8 cellular contexts compared by ENCODE assay signal in genomic region chr2:172096661-172097547, GRCh38. TPM values are rescaled to one million over a fixed set of nuclear protein-coding genes. Genes with fewer than 3 reads are reported as not detected.
DNase-seq lines count a peak whose midpoint lies in the region; ATAC-seq and TF ChIP-seq lines count a peak whose summit lies in the region.

No MANE protein-coding gene starts in this region.

- POLR2A ChIA-PET in activated B cell treated with CpG ODN at 0.5 μM for 24 hours (lab: Charles Lee): interaction anchor here (0.6 to 1.0 kb wide), 2 partner anchors 12 to 52 kb away, joined by 3 to 11 read pairs; no protein-coding TSS in a partner anchor

- peaks cover 60% of the 10 kb centered on the region for H3K27me3 Mint-ChIP-seq in activated B cell treated with CpG ODN at 0.5 μM for 24 hours

- no peak overlapping the region for H3K27ac Mint-ChIP-seq in activated B cell treated with CpG ODN at 0.5 μM for 24 hours

- H3K4me1 Mint-ChIP-seq in activated B cell treated with CpG ODN at 0.5 μM for 24 hours: peaks cover 47% of the 10 kb centered on the region

- H3K36me3 ChIP-seq in HUES48 (ENCODE audit: control insufficient read depth, insufficient read depth, low read length): no peaks in the 10 kb centered on the region
- no peaks in the 10 kb centered on the region for H3K36me3 ChIP-seq in skeletal muscle tissue (ENCODE audit: control insufficient read depth in 3 of 3, insufficient read depth in 3 of 3, low read length in 3 of 3)

- DNase-seq in DMS 273 treated with DMSO at 0.1 percent for 48 hours (lab: John Stamatoyannopoulos, UW): peak; percentile 39
- DNase-seq in activated B cell treated with CpG ODN at 0.5 μM for 24 hours: no peak
- peak; percentile 86 for DNase-seq in foreskin melanocyte

- peak overlapping the region; percentile 35 for H3K4me3 Mint-ChIP-seq in activated B cell treated with CpG ODN at 0.5 μM for 24 hours

- no peak for ATAC-seq in activated B cell treated with CpG ODN at 0.5 μM for 24 hours (ENCODE audit: low read depth)
- ATAC-seq in GM21717 (IDR thresholded peaks at IDR 0.05; ENCODE audit: unreplicated experiment): no peak
- no peak for ATAC-seq in HG03469 (IDR thresholded peaks at IDR 0.05; ENCODE audit: unreplicated experiment)
- no peak for ATAC-seq in HG03139 (IDR thresholded peaks at IDR 0.05; ENCODE audit: unreplicated experiment)

- H3K9me3 ChIP-seq in HUES48 (ENCODE audit: control insufficient read depth, insufficient read depth, low read length): no peaks in the 10 kb centered on the region
- no peaks in the 10 kb centered on the region for H3K9me3 ChIP-seq in skeletal muscle tissue (ENCODE audit: control insufficient read depth in 3 of 3, low read length in 3 of 3)

- H3K4me3 ChIP-seq in HUES48 (ENCODE audit: low read depth, low read length) (peak overlapping the region; percentile 46; the same call in 1 of the 2 replicates), skeletal muscle tissue (ENCODE audit: low read length in 3 of 3) (peak overlapping the region; percentile 48 to 60 (median 56))

- H3K4me1 ChIP-seq in HUES48 (ENCODE audit: control insufficient read depth, insufficient read depth, low read length) (peaks cover 36% of the 10 kb centered on the region), skeletal muscle tissue (ENCODE audit: control insufficient read depth in 3 of 3, insufficient read depth in 3 of 3, low read length in 3 of 3) (peaks cover 38 to 60% (median 49%) of the 10 kb centered on the region in 3 donors)

- no peaks in the 10 kb centered on the region for H3K36me3 Mint-ChIP-seq in activated B cell treated with CpG ODN at 0.5 μM for 24 hours (ENCODE audit: low read depth)

- H3K27me3 ChIP-seq in HUES48 (ENCODE audit: control insufficient read depth, insufficient read depth, low read length) (peaks cover 100% of the 10 kb centered on the region), skeletal muscle tissue (ENCODE audit: control insufficient read depth in 3 of 3, insufficient read depth in 3 of 3, low read length in 3 of 3) (peaks cover 98 to 99% (median 98%) of the 10 kb centered on the region in 3 donors)

- no peak overlapping the region for H3K9ac ChIP-seq in HUES48 (ENCODE audit: low read depth, low read length)
- peak overlapping the region in 1 of 3 donors; percentile 45 for H3K9ac ChIP-seq in skeletal muscle tissue (ENCODE audit: low read depth in 1 of 3, low read length in 3 of 3)

- CTCF ChIA-PET in activated B cell treated with CpG ODN at 0.5 μM for 24 hours (lab: Charles Lee): no interaction called here

- TF ChIP-seq CTCF in activated B cell treated with CpG ODN at 0.5 μM for 24 hours (IDR thresholded peaks at IDR 0.05): no peak

- H3K9me3 Mint-ChIP-seq in activated B cell treated with CpG ODN at 0.5 μM for 24 hours: peaks cover 2% of the 10 kb centered on the region

- intact Hi-C loops in activated B cell treated with CpG ODN at 0.5 μM for 24 hours (cut with micrococcal nuclease): loop anchor here (5.0 kb wide), 1 partner anchor 330 kb away; the partner anchor contains the start of gene ITGA6

- no peak overlapping the region for H3K27ac ChIP-seq in HUES48 (ENCODE audit: low read depth, low read length)
- no peak overlapping the region for H3K27ac ChIP-seq in skeletal muscle tissue (ENCODE audit: low read depth, low read length)

RNA-seq across cellular contexts. Expression of gene DLX2, which starts 5.8 kb away (rescaled TPM):
- 0.16 TPM in 1 of 2 replicates, not detected in the other for total RNA-seq in activated B cell treated with CpG ODN at 0.5 μM for 24 hours
- total RNA-seq in skeletal muscle tissue: not detected

RNA-seq across cellular contexts. Expression of gene DLX1, which starts 11.6 kb away (rescaled TPM):
- total RNA-seq in activated B cell treated with CpG ODN at 0.5 μM for 24 hours (not detected in 2 replicates), skeletal muscle tissue (not detected)
